ENCODE assay signal across 1 cellular context in the genomic region with DNA sequence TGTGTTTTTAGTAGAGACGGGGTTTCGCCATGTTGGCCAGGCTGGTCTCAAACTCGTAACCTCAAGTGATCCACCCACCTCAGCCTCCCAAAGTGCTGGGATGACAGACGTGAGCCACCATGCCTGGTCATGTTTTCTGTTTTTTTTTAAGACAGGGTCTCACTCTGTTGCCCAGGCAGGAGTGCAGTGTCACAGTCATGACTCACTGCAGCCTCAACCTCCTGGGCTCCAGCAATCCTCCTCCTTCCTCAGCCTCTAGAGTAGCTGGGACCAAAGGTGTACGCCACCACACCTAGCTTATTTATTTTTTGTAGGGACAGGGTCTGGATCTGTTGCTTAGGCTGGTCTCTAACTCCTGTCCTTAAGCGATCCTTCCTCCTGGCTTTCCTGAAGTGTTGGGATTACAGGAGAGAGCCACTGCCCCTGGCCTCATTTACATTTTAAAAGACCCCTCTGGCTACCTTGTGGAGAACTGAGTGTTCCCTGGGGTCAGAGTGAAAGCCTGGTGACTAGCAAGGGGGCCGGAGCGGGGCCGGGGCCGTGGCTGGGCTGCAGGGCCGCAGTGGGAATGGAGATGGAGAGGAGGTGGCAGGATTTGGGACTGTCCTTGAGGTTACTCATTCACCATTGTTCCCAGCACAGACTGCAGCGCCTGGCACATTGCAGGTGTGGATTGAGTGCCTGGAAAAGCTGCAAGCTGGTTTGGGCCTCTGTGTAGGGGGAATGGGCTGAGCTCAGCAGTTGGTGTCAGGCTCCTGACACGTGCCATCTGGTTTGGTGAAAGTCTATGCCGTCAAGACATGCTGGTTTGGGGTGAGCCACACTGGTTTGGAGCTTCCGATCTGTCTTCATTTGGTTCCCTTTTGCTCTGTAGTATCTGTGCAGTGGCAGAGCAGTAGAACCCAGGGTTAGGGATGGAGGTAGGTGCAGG.
TF ChIP-seq lines count a peak whose summit lies in the region.

No MANE protein-coding gene starts in this region.

TF ChIP-seq in HepG2, 621 proteins besides CTCF, POLR2A, EP300 and RAD21:
- TF ChIP-seq JUNB (CRISPR knock-in tag; IDR thresholded peaks at IDR 0.05; ENCODE audit: borderline replicate concordance) (no peak), ZNF383 (CRISPR knock-in tag; IDR thresholded peaks at IDR 0.05; ENCODE audit: borderline replicate concordance) (no peak), AGO2 (optimal IDR thresholded peaks at IDR 0.05; ENCODE audit: low read depth, low read length) (peak; percentile 50), SNAI1 (CRISPR knock-in tag; IDR thresholded peaks at IDR 0.05; ENCODE audit: borderline replicate concordance) (no peak), TAF15 (IDR thresholded peaks at IDR 0.05; ENCODE audit: low read depth, low read length, poor library complexity, severe bottlenecking) (no peak), ZNF678 (CRISPR knock-in tag; IDR thresholded peaks at IDR 0.05) (no peak), PCBP2 (optimal IDR thresholded peaks at IDR 0.05; ENCODE audit: low read depth, low read length, poor library complexity, severe bottlenecking) (no peak)
